In genomic region chr9:89226076-89226475, GRCh38 we compare ENCODE assay signal across 12 cellular contexts. TPM values are rescaled to one million over a fixed set of nuclear protein-coding genes. Genes with fewer than 3 reads are reported as not detected.
A peak's percentile ranks its signal among the peaks of the same experiment; 100 is the strongest.
DNase-seq lines count a peak whose midpoint lies in the region; ATAC-seq and TF ChIP-seq lines count a peak whose summit lies in the region.
"Had no signal": no experiment of that assay in that cellular context is flagged by ENCODE, and none has a peak within 500 bp of the region (broad histone marks: within the 10 kb centered on the region; RNA-seq: fewer than 3 reads in every experiment).

No MANE protein-coding gene starts in this region.

- intact Hi-C loops in left lung (cut with DNase I) = no loop called here
- intact Hi-C loops in psoas muscle (cut with DNase I) = no loop called here

- ATAC-seq in left lung (peak; percentile 88), GM21423 (IDR thresholded peaks at IDR 0.05; ENCODE audit: unreplicated experiment) (no peak), psoas muscle (no peak)
- ATAC-seq: natural killer cell treated with Interleukin-12 subunit alpha and Interleukin-12 subunit beta and Interleukin-15 and Interleukin-18, amount 100 ng/mL, for 72 hours had no signal

- H3K4me1 ChIP-seq in left lung (no peaks in the 10 kb centered on the region), psoas muscle (no peaks in the 10 kb centered on the region)

- H3K4me3 ChIP-seq in left lung = no peak overlapping the region
- no peak overlapping the region for H3K4me3 ChIP-seq in psoas muscle

- H3K27ac ChIP-seq in left lung = no peak overlapping the region
- H3K27ac ChIP-seq in psoas muscle = no peak overlapping the region

- no peak for TF ChIP-seq CTCF in left lung (IDR thresholded peaks at IDR 0.05)
- TF ChIP-seq CTCF in psoas muscle (IDR thresholded peaks at IDR 0.05) = no peak

- no peaks in the 10 kb centered on the region for H3K9me3 ChIP-seq in left lung
- H3K9me3 ChIP-seq in psoas muscle = no peaks in the 10 kb centered on the region

- WGBS in psoas muscle, 3 donors = 47 to 64% (median 62%) methylated on average over 3 of the region's 3 CpGs

- DNase-seq in AG20443 (ENCODE audit: low spot score) = peak; percentile 27
- peak; percentile 7 for DNase-seq in NCI-H2227 treated with DMSO at 0.1 percent for 48 hours (lab: John Stamatoyannopoulos, UW)
- DNase-seq in fibroblast of gingiva (ENCODE audit: low read depth) = peak; percentile 12
- no peak for DNase-seq in left lung
- DNase-seq in SKM-1 (lab: John Stamatoyannopoulos, UW; ENCODE audit: unreplicated experiment) = no peak
- no peak for DNase-seq in activated T-cell treated with anti-CD3 and anti-CD28 coated beads, Interleukin-2, amount 50 U/mL, for 1 hour
- no peak for DNase-seq in psoas muscle
- DNase-seq: cortex of kidney; EL; stimulated activated CD4-positive, alpha-beta T cell treated with anti-CD3 and anti-CD28 coated beads, Interleukin-2, amount 100 ng/mL, for 48 hours had no signal

- H3K27me3 ChIP-seq in left lung (no peaks in the 10 kb centered on the region), psoas muscle (ENCODE audit: insufficient read depth in 3 of 3, low read length in 2 of 3) (no peaks in the 10 kb centered on the region)

- H3K36me3 ChIP-seq in left lung (no peaks in the 10 kb centered on the region), psoas muscle (ENCODE audit: insufficient read depth in 1 of 2, low read depth in 1 of 2) (no peaks in the 10 kb centered on the region)

RNA-seq across cellular contexts. Expression of gene SHC3, which starts 47.5 kb away (rescaled TPM):
- 10 to 100 TPM; 12.7 to 19.2 TPM for total RNA-seq in left lung
- total RNA-seq in psoas muscle = under 1 TPM; 0.12 to 0.71 (median 0.37) TPM
- polyA plus RNA-seq in psoas muscle = under 1 TPM; 0.04 to 0.39 (median 0.08) TPM
- total RNA-seq: natural killer cell treated with Interleukin-12 subunit alpha and Interleukin-12 subunit beta and Interleukin-15 and Interleukin-18, amount 100 ng/mL, for 72 hours had no signal

Comparison
In these comparisons a context has a peak if more than half of its experiments do, and no peak if none do; other contexts are left out.
1. DNase-seq: peak in AG20443 (single experiment), NCI-H2227 treated with DMSO at 0.1 percent for 48 hours (single experiment) and fibroblast of gingiva (single experiment); none in left lung (0 of 2), SKM-1 (single experiment), activated T-cell treated with anti-CD3 and anti-CD28 coated beads, Interleukin-2, amount 50 U/mL, for 1 hour (single experiment) and psoas muscle (0 of 2).
2. RNA of gene SHC3, which starts 47.5 kb away (total RNA-seq): 12.7 to 19.2 TPM in left lung; 0.12 to 0.71 TPM in psoas muscle; every median in the first group is over 4 times any median in the second.